22 cellular contexts compared by ENCODE assay signal in the genomic region with DNA sequence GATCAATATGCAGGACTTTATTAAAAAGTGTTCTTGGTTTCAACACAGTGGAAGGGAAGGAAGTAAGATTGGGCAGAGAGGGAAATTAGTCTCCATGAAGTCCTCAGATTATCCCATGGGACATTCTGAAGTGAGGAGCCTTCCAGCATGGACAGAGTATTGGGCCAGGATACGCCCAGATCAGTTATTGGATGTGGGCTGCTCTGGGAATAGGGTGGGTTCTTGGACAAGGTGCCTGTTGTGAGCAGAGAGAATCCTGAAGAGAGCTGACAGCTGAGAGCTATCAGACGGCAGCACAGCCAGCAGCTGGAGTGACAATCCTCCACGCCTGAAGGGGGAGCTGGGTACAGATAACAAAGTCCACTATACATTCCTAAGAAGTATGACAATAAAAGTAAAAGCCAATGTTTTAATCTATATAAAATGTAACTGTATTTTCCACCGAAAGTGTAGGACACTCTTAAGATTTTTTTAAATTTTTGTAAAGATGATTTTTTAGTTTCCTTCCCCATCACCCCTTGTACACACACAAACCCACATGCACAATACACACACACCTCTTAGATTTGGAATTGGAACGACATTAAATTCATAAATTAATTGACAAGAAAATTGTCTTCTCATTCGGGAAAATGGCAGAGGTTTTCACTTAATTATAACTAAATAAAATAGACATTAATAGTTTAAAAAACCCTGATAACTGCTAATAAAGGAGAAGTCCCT.
"Had no signal": no experiment of that assay in that cellular context is flagged by ENCODE, and none has a peak within 500 bp of the region (broad histone marks: within the 10 kb centered on the region; RNA-seq: fewer than 3 reads in every experiment).

No MANE protein-coding gene starts in this region.

- H3K27ac ChIP-seq: adrenal gland, ascending aorta, breast epithelium, coronary artery, esophagus squamous epithelium, gastroesophageal sphincter, upper lobe of right lung had no signal

- H3K4me3 ChIP-seq: adrenal gland, ascending aorta, breast epithelium, coronary artery, esophagus squamous epithelium, gastroesophageal sphincter, upper lobe of right lung had no signal

- H3K9me3 ChIP-seq: adrenal gland, breast epithelium, esophagus squamous epithelium, upper lobe of right lung had no signal

- H3K27me3 ChIP-seq: adrenal gland, ascending aorta, breast epithelium, esophagus squamous epithelium, gastroesophageal sphincter, upper lobe of right lung had no signal

- H3K36me3 ChIP-seq: adrenal gland, ascending aorta, breast epithelium, esophagus squamous epithelium, gastroesophageal sphincter, upper lobe of right lung had no signal

- ATAC-seq: activated T-cell treated with anti-CD3 and anti-CD28 coated beads, Interleukin-2, amount 50 U/mL, for 4 hours; gastroesophageal sphincter; natural killer cell treated with Interleukin-12 subunit alpha and Interleukin-12 subunit beta and Interleukin-15 and Interleukin-18, amount 100 ng/mL, for 72 hours; stimulated activated naive B cell treated with anti-CD40 and anti-IgM and Interleukin-4, amounts not matched to agents 10 μg/mL and 1 μg/mL and 100 μg/mL, for 72 hours; upper lobe of right lung had no signal

- FAIRE-seq: islet of Langerhans had no signal

- DNase-seq: activated CD4-positive, alpha-beta T cell treated with anti-CD3 and anti-CD28 coated beads for 4 hours; activated CD4-positive, alpha-beta T cell treated with anti-CD3 and anti-CD28 coated beads, Interleukin-2, amount 50 U/mL, for 48 hours; activated CD4-positive, CD25-positive, alpha-beta regulatory T cell; activated CD8-positive, alpha-beta memory T cell treated with anti-CD3 and anti-CD28 coated beads, Interleukin-2, amount 50 U/mL, for 48 hours; activated naive CD4-positive, alpha-beta T cell; activated T-cell treated with anti-CD3 and anti-CD28 coated beads, Interleukin-2, amount 50 U/mL, for 4 hours; adrenal gland; esophagus squamous epithelium; head of caudate nucleus; midbrain; retina; stimulated activated CD4-positive, alpha-beta T cell treated with anti-CD3 and anti-CD28 coated beads, Interleukin-2, amount 100 ng/mL, for 48 hours; stimulated activated CD8-positive, alpha-beta memory T cell treated with anti-CD3 and anti-CD28 coated beads, Interleukin-4, amount 100 ng/mL, for 48 hours; stimulated activated naive B cell treated with anti-CD40 and anti-IgM and Interleukin-4, amounts not matched to agents 10 μg/mL and 1 μg/mL and 100 μg/mL, for 72 hours; T1000; upper lobe of right lung had no signal

- H3K4me1 ChIP-seq: adrenal gland, ascending aorta, breast epithelium, esophagus squamous epithelium, gastroesophageal sphincter, upper lobe of right lung had no signal
